ENCODE assay signal across 8 cellular contexts in genomic region chr5:125412051-125412560, GRCh38.
A peak's percentile ranks its signal among the peaks of the same experiment; 100 is the strongest.
DNase-seq lines count a peak whose midpoint lies in the region; ATAC-seq, FAIRE-seq and TF ChIP-seq lines count a peak whose summit lies in the region.

No MANE protein-coding gene starts in this region.

- no peaks in the 10 kb centered on the region for H3K27me3 ChIP-seq in right atrium auricular region
- H3K27me3 ChIP-seq in small intestine (ENCODE audit: control insufficient read depth in 2 of 2, insufficient read depth in 2 of 2, low read length in 2 of 2), result no peaks in the 10 kb centered on the region

- TF ChIP-seq CTCF in right atrium auricular region (IDR thresholded peaks at IDR 0.05), result no peak

- H3K36me3 ChIP-seq in right atrium auricular region (no peaks in the 10 kb centered on the region), small intestine (ENCODE audit: control insufficient read depth in 2 of 2, insufficient read depth in 2 of 2, low read length in 2 of 2) (no peaks in the 10 kb centered on the region)

- H3K9me3 ChIP-seq in right atrium auricular region, result no peaks in the 10 kb centered on the region
- no peaks in the 10 kb centered on the region for H3K9me3 ChIP-seq in small intestine (ENCODE audit: control insufficient read depth, low read depth)

- ATAC-seq in HG03066 (IDR thresholded peaks at IDR 0.05; ENCODE audit: low read depth, unreplicated experiment), result peak; percentile 63

- FAIRE-seq in small intestine (lab: Jason Lieb, UNC) (no peak), frontal cortex (lab: Jason Lieb, UNC) (no peak)

- peak overlapping the region in 1 of 2 donors; percentile 26 for H3K4me3 ChIP-seq in right atrium auricular region
- no peak overlapping the region for H3K4me3 ChIP-seq in small intestine (ENCODE audit: low read depth in 1 of 2, low read length in 2 of 2)

- H3K4me1 ChIP-seq in right atrium auricular region (peaks cover 0 to 50% of the 10 kb centered on the region in 2 donors), small intestine (ENCODE audit: control insufficient read depth in 2 of 2, insufficient read depth in 1 of 2, low read depth in 1 of 2, low read length in 1 of 2) (peaks cover 4 to 19% of the 10 kb centered on the region in 2 donors)

- 10 to 35% (median 29%) methylated on average over 11 of the region's 11 CpGs for WGBS in small intestine, 3 donors

- H3K27ac ChIP-seq in right atrium auricular region, result peak overlapping the region; percentile 52 to 84
- peak overlapping the region in 1 of 2 donors; percentile 1 for H3K27ac ChIP-seq in small intestine (ENCODE audit: low read depth in 1 of 2, low read length in 1 of 2)

- DNase-seq in NCI-H345 (lab: John Stamatoyannopoulos, UW) (peak; percentile 7), NCI-H345 treated with DMSO at 0.1 percent for 48 hours (lab: John Stamatoyannopoulos, UW; ENCODE audit: unreplicated experiment) (no peak), SK-N-DZ (ENCODE audit: low spot score) (peak; percentile 66), right atrium auricular region (ENCODE audit: low spot score) (no peak), small intestine (peak; percentile 47), AML-193 (lab: John Stamatoyannopoulos, UW) (no peak), frontal cortex (ENCODE audit: low spot score in 2 of 2) (no peak)

Comparison
In these comparisons a context has a peak if more than half of its experiments do, and no peak if none do; other contexts are left out.
1. DNase-seq: peak in NCI-H345 (single experiment), SK-N-DZ (single experiment) and small intestine (single experiment); none in NCI-H345 treated with DMSO at 0.1 percent for 48 hours (single experiment), right atrium auricular region (single experiment), AML-193 (0 of 2) and frontal cortex (0 of 2).